In genomic region chr5:52837068-52837467, GRCh38 we compare ENCODE assay signal across 12 cellular contexts. TPM values are rescaled to one million over a fixed set of nuclear protein-coding genes. Genes with fewer than 3 reads are reported as not detected.
DNase-seq lines count a peak whose midpoint lies in the region; ATAC-seq and TF ChIP-seq lines count a peak whose summit lies in the region.
"Had no signal": no experiment of that assay in that cellular context is flagged by ENCODE, and none has a peak within 500 bp of the region (broad histone marks: within the 10 kb centered on the region; RNA-seq: fewer than 3 reads in every experiment).

No MANE protein-coding gene starts in this region.

- no peak overlapping the region for H3K27ac Mint-ChIP-seq in activated T-helper 1 cell treated with anti-CD3 and anti-CD28 coated beads, Interleukin-12 subunit alpha, Interleukin-12 subunit beta, Interleukin-2, Interleukin-4 antibody, amounts not matched to agents 30 ng/mL and 10 ng/mL and 1 ng/mL, durations not matched to agents 14 hours and 24 hours and 36 hours
- H3K27ac Mint-ChIP-seq: activated CD4-positive, alpha-beta T cell treated with anti-CD3 and anti-CD28 coated beads, Interleukin-2, amount 10 ng/mL, durations not matched to agents 7 days and 5 days; activated naive CD8-positive, alpha-beta T cell treated with anti-CD3 and anti-CD28 coated beads, Interleukin-2, amount 10 ng/mL, durations not matched to agents 7 days and 5 days; natural killer cell treated with Interleukin-12 subunit alpha and Interleukin-12 subunit beta and Interleukin-15 and Interleukin-18, amount 100 ng/mL, for 72 hours had no signal

- TF ChIP-seq EP300 in esophagus muscularis mucosa (IDR thresholded peaks at IDR 0.05) (no peak), transverse colon (IDR thresholded peaks at IDR 0.05; ENCODE audit: low read depth) (no peak)

- TF ChIP-seq CTCF in esophagus muscularis mucosa (IDR thresholded peaks at IDR 0.05) (peak in 2 of 3 experiments; percentile 11 to 41), transverse colon (IDR thresholded peaks at IDR 0.05) (no peak)

- H3K4me3 Mint-ChIP-seq in activated T-helper 1 cell treated with anti-CD3 and anti-CD28 coated beads, Interleukin-12 subunit alpha, Interleukin-12 subunit beta, Interleukin-2, Interleukin-4 antibody, amounts not matched to agents 30 ng/mL and 10 ng/mL and 1 ng/mL, durations not matched to agents 14 hours and 24 hours and 36 hours, result no peak overlapping the region
- H3K4me3 Mint-ChIP-seq: activated CD4-positive, alpha-beta T cell treated with anti-CD3 and anti-CD28 coated beads, Interleukin-2, amount 10 ng/mL, durations not matched to agents 7 days and 5 days; activated naive CD8-positive, alpha-beta T cell treated with anti-CD3 and anti-CD28 coated beads, Interleukin-2, amount 10 ng/mL, durations not matched to agents 7 days and 5 days; natural killer cell treated with Interleukin-12 subunit alpha and Interleukin-12 subunit beta and Interleukin-15 and Interleukin-18, amount 100 ng/mL, for 72 hours had no signal

- H3K36me3 ChIP-seq in esophagus muscularis mucosa (no peaks in the 10 kb centered on the region), muscle layer of colon (ENCODE audit: insufficient read depth, low read length) (no peaks in the 10 kb centered on the region), transverse colon (no peaks in the 10 kb centered on the region)

- WGBS in esophagus muscularis mucosa, result 24% methylated on average over 7 of the region's 7 CpGs
- 69 to 75% methylated on average over 7 of the region's 7 CpGs for WGBS in transverse colon (ENCODE audit: low coverage in 1 of 2), 2 donors

- intact Hi-C loops in esophagus muscularis mucosa (cut with DNase I) (no loop called here), transverse colon (cut with DNase I; ENCODE audit: low total_unique reads) (no loop called here)
- intact Hi-C loops in activated T-helper 1 cell treated with anti-CD3 and anti-CD28 coated beads, Interleukin-12 subunit alpha, Interleukin-12 subunit beta, Interleukin-2, Interleukin-4 antibody, amounts not matched to agents 30 ng/mL and 10 ng/mL and 1 ng/mL, durations not matched to agents 14 hours and 24 hours and 36 hours (cut with micrococcal nuclease), result no loop called here

- H3K9me3 ChIP-seq in esophagus muscularis mucosa (no peaks in the 10 kb centered on the region), muscle layer of colon (ENCODE audit: low read length) (no peaks in the 10 kb centered on the region), transverse colon (no peaks in the 10 kb centered on the region)

- H3K4me1 ChIP-seq in esophagus muscularis mucosa (peaks cover 0 to 80% (median 71%) of the 10 kb centered on the region in 4 donors), muscle layer of colon (ENCODE audit: insufficient read depth, low read length) (peaks cover 59% of the 10 kb centered on the region), transverse colon (peaks cover 0 to 23% (median 4%) of the 10 kb centered on the region in 4 donors)

- TF ChIP-seq POLR2A in esophagus muscularis mucosa (IDR thresholded peaks at IDR 0.05; ENCODE audit: low read depth) (no peak), transverse colon (IDR thresholded peaks at IDR 0.05) (no peak)

- H3K4me3 ChIP-seq in esophagus muscularis mucosa (peak overlapping the region in 3 of 4 donors; percentile 7 to 20 (median 8)), muscle layer of colon (ENCODE audit: low read depth in 1 of 2, low read length in 2 of 2) (no peak overlapping the region), transverse colon (no peak overlapping the region)

- H3K4me1 Mint-ChIP-seq in activated T-helper 1 cell treated with anti-CD3 and anti-CD28 coated beads, Interleukin-12 subunit alpha, Interleukin-12 subunit beta, Interleukin-2, Interleukin-4 antibody, amounts not matched to agents 30 ng/mL and 10 ng/mL and 1 ng/mL, durations not matched to agents 14 hours and 24 hours and 36 hours (ENCODE audit: low read depth), result no peaks in the 10 kb centered on the region
- H3K4me1 Mint-ChIP-seq: activated CD4-positive, alpha-beta T cell treated with anti-CD3 and anti-CD28 coated beads, Interleukin-2, amount 10 ng/mL, durations not matched to agents 7 days and 5 days; activated naive CD8-positive, alpha-beta T cell treated with anti-CD3 and anti-CD28 coated beads, Interleukin-2, amount 10 ng/mL, durations not matched to agents 7 days and 5 days had no signal

- H3K27me3 ChIP-seq in esophagus muscularis mucosa (no peaks in the 10 kb centered on the region), muscle layer of colon (ENCODE audit: control insufficient read depth in 1 of 2, insufficient read depth in 2 of 2, low read length in 2 of 2) (no peaks in the 10 kb centered on the region), transverse colon (no peaks in the 10 kb centered on the region)

- DNase-seq in RPMI7951 (ENCODE audit: low read depth) (peak; percentile 64), esophagus muscularis mucosa (ENCODE audit: extremely low spot score) (no peak), transverse colon (no peak), D341Med (ENCODE audit: low spot score) (no peak), NCI-H345 (lab: John Stamatoyannopoulos, UW) (no peak)
- no peak for DNase-seq in activated T-helper 1 cell treated with anti-CD3 and anti-CD28 coated beads, Interleukin-12 subunit alpha, Interleukin-12 subunit beta, Interleukin-2, Interleukin-4 antibody, amounts not matched to agents 30 ng/mL and 10 ng/mL and 1 ng/mL, durations not matched to agents 14 hours and 24 hours and 36 hours (ENCODE audit: low spot score)
- DNase-seq: activated CD4-positive, alpha-beta T cell treated with anti-CD3 and anti-CD28 coated beads, Interleukin-2, amount 10 ng/mL, durations not matched to agents 7 days and 5 days; activated naive CD8-positive, alpha-beta T cell treated with anti-CD3 and anti-CD28 coated beads, Interleukin-2, amount 10 ng/mL, durations not matched to agents 7 days and 5 days; DMS53 had no signal

- peaks cover 1% of the 10 kb centered on the region for H3K27me3 Mint-ChIP-seq in activated T-helper 1 cell treated with anti-CD3 and anti-CD28 coated beads, Interleukin-12 subunit alpha, Interleukin-12 subunit beta, Interleukin-2, Interleukin-4 antibody, amounts not matched to agents 30 ng/mL and 10 ng/mL and 1 ng/mL, durations not matched to agents 14 hours and 24 hours and 36 hours (ENCODE audit: insufficient read depth)
- H3K27me3 Mint-ChIP-seq: activated CD4-positive, alpha-beta T cell treated with anti-CD3 and anti-CD28 coated beads, Interleukin-2, amount 10 ng/mL, durations not matched to agents 7 days and 5 days; activated naive CD8-positive, alpha-beta T cell treated with anti-CD3 and anti-CD28 coated beads, Interleukin-2, amount 10 ng/mL, durations not matched to agents 7 days and 5 days had no signal

- H3K27ac ChIP-seq in esophagus muscularis mucosa (replicated peaks in 1 of 4) (peak overlapping the region; percentile 70 to 83 (median 80)), muscle layer of colon (ENCODE audit: low read depth, low read length) (peak overlapping the region; percentile 65), transverse colon (peak overlapping the region; percentile 71 to 75 (median 72))

- in situ Hi-C loops in transverse colon (cut with MboI; ENCODE audit: low pct_ligation_motif_present in 1 of 4, low pct_unique_long_range_greater_than_20kb in 1 of 4, low sequenced_read_pairs in 3 of 4), result no loop called here

- no peaks in the 10 kb centered on the region for H3K9me3 Mint-ChIP-seq in activated T-helper 1 cell treated with anti-CD3 and anti-CD28 coated beads, Interleukin-12 subunit alpha, Interleukin-12 subunit beta, Interleukin-2, Interleukin-4 antibody, amounts not matched to agents 30 ng/mL and 10 ng/mL and 1 ng/mL, durations not matched to agents 14 hours and 24 hours and 36 hours
- H3K9me3 Mint-ChIP-seq: activated CD4-positive, alpha-beta T cell treated with anti-CD3 and anti-CD28 coated beads, Interleukin-2, amount 10 ng/mL, durations not matched to agents 7 days and 5 days; activated naive CD8-positive, alpha-beta T cell treated with anti-CD3 and anti-CD28 coated beads, Interleukin-2, amount 10 ng/mL, durations not matched to agents 7 days and 5 days; natural killer cell treated with Interleukin-12 subunit alpha and Interleukin-12 subunit beta and Interleukin-15 and Interleukin-18, amount 100 ng/mL, for 72 hours had no signal

- no peak for ATAC-seq in GM21515 (IDR thresholded peaks at IDR 0.05; ENCODE audit: unreplicated experiment)
- ATAC-seq: natural killer cell treated with Interleukin-12 subunit alpha and Interleukin-12 subunit beta and Interleukin-15 and Interleukin-18, amount 100 ng/mL, for 72 hours had no signal

- peaks cover 2% of the 10 kb centered on the region for H3K36me3 Mint-ChIP-seq in activated T-helper 1 cell treated with anti-CD3 and anti-CD28 coated beads, Interleukin-12 subunit alpha, Interleukin-12 subunit beta, Interleukin-2, Interleukin-4 antibody, amounts not matched to agents 30 ng/mL and 10 ng/mL and 1 ng/mL, durations not matched to agents 14 hours and 24 hours and 36 hours (ENCODE audit: low read depth)
- H3K36me3 Mint-ChIP-seq: activated naive CD8-positive, alpha-beta T cell treated with anti-CD3 and anti-CD28 coated beads, Interleukin-2, amount 10 ng/mL, durations not matched to agents 7 days and 5 days had no signal

- peak overlapping the region; percentile 16 for H3K9ac ChIP-seq in muscle layer of colon (ENCODE audit: low read length)

RNA-seq across cellular contexts. Expression of gene ITGA1, which starts 49.4 kb away (rescaled TPM):
- total RNA-seq in RPMI7951 (2014; rRNA removed; shearing (Covaris generic)), result 47.7 and 74.6 TPM in 2 replicates
- total RNA-seq in esophagus muscularis mucosa (100 to 1,000 TPM; 228 to 302 (median 235) TPM), transverse colon (10 to 100 TPM; 42.6 to 83.2 (median 48.0) TPM)
- 2.2 and 2.5 TPM in 2 replicates for total RNA-seq in activated T-helper 1 cell treated with anti-CD3 and anti-CD28 coated beads, Interleukin-12 subunit alpha, Interleukin-12 subunit beta, Interleukin-2, Interleukin-4 antibody, amounts not matched to agents 30 ng/mL and 10 ng/mL and 1 ng/mL, durations not matched to agents 14 hours and 24 hours and 36 hours

RNA-seq across cellular contexts. Expression of gene PELO, which starts 49.4 kb away (rescaled TPM):
- 30.6 and 33.4 TPM in 2 replicates for total RNA-seq in RPMI7951 (2014; rRNA removed; shearing (Covaris generic))
- total RNA-seq in esophagus muscularis mucosa (10 to 100 TPM; 43.1 to 77.7 (median 69.7) TPM), transverse colon (10 to 100 TPM; 10.1 to 62.3 (median 16.8) TPM)
- 19.4 and 20.0 TPM in 2 replicates for total RNA-seq in activated T-helper 1 cell treated with anti-CD3 and anti-CD28 coated beads, Interleukin-12 subunit alpha, Interleukin-12 subunit beta, Interleukin-2, Interleukin-4 antibody, amounts not matched to agents 30 ng/mL and 10 ng/mL and 1 ng/mL, durations not matched to agents 14 hours and 24 hours and 36 hours

Comparison
In these comparisons a context has a peak if more than half of its experiments do, and no peak if none do; other contexts are left out.
1. H3K4me3 ChIP-seq: peak in esophagus muscularis mucosa (3 of 4); none in muscle layer of colon (0 of 2) and transverse colon (0 of 4).
2. CTCF ChIP-seq: peak in esophagus muscularis mucosa (2 of 3); none in transverse colon (0 of 5).
3. RNA of gene ITGA1, which starts 49.4 kb away (total RNA-seq): 228 to 302 TPM in esophagus muscularis mucosa, 42.6 to 83.2 TPM in transverse colon and 47.7 to 74.6 TPM in RPMI7951; 2.2 to 2.5 TPM in activated T-helper 1 cell treated with anti-CD3 and anti-CD28 coated beads, Interleukin-12 subunit alpha, Interleukin-12 subunit beta, Interleukin-2, Interleukin-4 antibody, amounts not matched to agents 30 ng/mL and 10 ng/mL and 1 ng/mL, durations not matched to agents 14 hours and 24 hours and 36 hours; every median in the first group is over 10 times any median in the second.
4. Peak in every context shown above with its lines, with median percentiles within 50 percentile points of each other: H3K27ac ChIP-seq.